Comparison of ENCODE assay signal across 11 cellular contexts in the genomic region with DNA sequence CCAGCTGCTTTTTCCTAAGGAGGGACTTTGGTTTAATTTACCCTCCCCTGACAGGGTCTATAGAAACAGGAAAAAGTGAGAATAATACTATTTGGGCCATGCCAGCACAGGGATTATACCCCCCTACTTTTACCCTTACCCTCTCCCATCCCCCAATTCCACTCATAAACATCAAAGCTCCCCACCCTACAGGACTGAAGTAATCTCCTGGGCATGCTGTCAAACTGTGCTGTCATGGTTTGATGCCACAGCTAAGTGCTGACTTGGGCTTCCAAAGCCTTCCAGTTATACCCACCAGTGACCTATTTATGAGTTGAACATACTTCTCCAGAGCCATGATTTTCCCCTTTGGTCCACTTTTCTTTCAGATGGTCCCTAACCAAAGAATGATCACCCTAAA. TPM values are rescaled to one million over a fixed set of nuclear protein-coding genes. Genes with fewer than 3 reads are reported as not detected.
DNase-seq lines count a peak whose midpoint lies in the region; ATAC-seq, FAIRE-seq and TF ChIP-seq lines count a peak whose summit lies in the region.
"Had no signal": no experiment of that assay in that cellular context is flagged by ENCODE, and none has a peak within 500 bp of the region (broad histone marks: within the 10 kb centered on the region; RNA-seq: fewer than 3 reads in every experiment).

No MANE protein-coding gene starts in this region.

- TF ChIP-seq CTCF in liver (IDR thresholded peaks at IDR 0.05; ENCODE audit: low read depth, low read length, missing input control) (no peak), HepG2 (CRISPR knock-in tag; IDR thresholded peaks at IDR 0.05) (no peak)

- BruUV-seq in HepG2 (replicated peaks; lab: Mats Ljungman, UMichigan): no TSS peak

- POLR2A ChIA-PET in HepG2 (lab: Yijun Ruan, JAX): interaction anchor here (4.6 kb wide), 1 partner anchor 12 kb away, joined by 57 read pairs; the partner anchor contains the start of gene PHF12

- TF ChIP-seq POLR2A in HepG2 (IDR thresholded peaks at IDR 0.05; ENCODE audit: insufficient read depth in 1 of 2, low read depth in 2 of 2, low read length in 2 of 2): no peak

- CTCF ChIA-PET in HepG2 (lab: Yijun Ruan, JAX; ENCODE audit: low intra/inter-chr PET ratio, low total read pairs): no interaction called here

- H3K9me3 ChIP-seq in liver (ENCODE audit: control insufficient read depth in 4 of 4, low read length in 3 of 4) (no peaks in the 10 kb centered on the region), HepG2 (ENCODE audit: low read length) (no peaks in the 10 kb centered on the region)

- H3K36me3 ChIP-seq in liver (ENCODE audit: control insufficient read depth in 4 of 4, insufficient read depth in 3 of 4, low read depth in 1 of 4, low read length in 3 of 4) (peaks cover 0 to 5% (median 0%) of the 10 kb centered on the region in 4 donors), HepG2 (replicated peaks in 1 of 2; ENCODE audit: control insufficient read depth in 1 of 2, insufficient read depth in 2 of 2, low read length in 2 of 2) (peaks cover 3 to 7% of the 10 kb centered on the region in 2 experiments; a peak in 4 of 5 replicates)

- TF ChIP-seq RAD21 in liver (IDR thresholded peaks at IDR 0.05) (no peak), HepG2 (CRISPR knock-in tag; IDR thresholded peaks at IDR 0.05) (no peak)

- TF ChIP-seq EP300 in HepG2 (IDR thresholded peaks at IDR 0.05; ENCODE audit: low read depth in 2 of 2, low read length in 2 of 2) (no peak), HepG2 (CRISPR knock-in tag; IDR thresholded peaks at IDR 0.05; ENCODE audit: borderline replicate concordance) (no peak)

- no peak overlapping the region for H3K9ac ChIP-seq in liver (ENCODE audit: low read depth in 1 of 2, low read length in 2 of 2)
- no peak overlapping the region for H3K9ac ChIP-seq in HepG2 (ENCODE audit: insufficient read depth, low read depth, low read length)

- FAIRE-seq in HepG2 (lab: Jason Lieb, UNC) (no peak), RCC 7860 (lab: Jason Lieb, UNC) (no peak)

- peak overlapping the region; percentile 54 to 72 for H3K27ac ChIP-seq in liver (ENCODE audit: low read depth in 1 of 2, low read length in 2 of 2)
- no peak overlapping the region for H3K27ac ChIP-seq in HepG2 (ENCODE audit: extremely low read length, insufficient read depth, low read length)
- H3K27ac ChIP-seq in cingulate gyrus (ENCODE audit: low read depth, low read length): peak overlapping the region; percentile 44

- intact Hi-C loops in HepG2 (cut with micrococcal nuclease; ENCODE audit: unreplicated experiment): no loop called here

- no peak for ATAC-seq in HepG2

- no peaks in the 10 kb centered on the region for H3K27me3 ChIP-seq in liver (ENCODE audit: control insufficient read depth in 4 of 4, insufficient read depth in 4 of 4, low read length in 3 of 4)
- H3K27me3 ChIP-seq in HepG2 (ENCODE audit: control insufficient read depth in 1 of 2, insufficient read depth in 2 of 2, low read length in 2 of 2): no peaks in the 10 kb centered on the region

- peaks cover 94% of the 10 kb centered on the region for H3K79me2 ChIP-seq in HepG2 (ENCODE audit: insufficient read depth, low read length)

- H3K4me2 ChIP-seq in HepG2 (ENCODE audit: low read depth, low read length): no peak overlapping the region

- peaks cover 20 to 57% (median 50%) of the 10 kb centered on the region in 4 donors for H3K4me1 ChIP-seq in liver (ENCODE audit: control insufficient read depth in 4 of 4, insufficient read depth in 4 of 4, low read length in 3 of 4)
- peaks cover 54% of the 10 kb centered on the region for H3K4me1 ChIP-seq in HepG2 (ENCODE audit: insufficient read depth, low read length)

- in situ Hi-C loops in HepG2 (cut with HindIII; ENCODE audit: extremely low pct_ligation_motif_present, low pct_unique_long_range_greater_than_20kb): no loop called here

- H2AFZ ChIP-seq in HepG2 (ENCODE audit: low read length): no peak overlapping the region

- H4K20me1 ChIP-seq in HepG2 (ENCODE audit: insufficient read depth, low read length): peaks cover 25% of the 10 kb centered on the region

- H3K4me3 ChIP-seq in liver (ENCODE audit: low read depth in 1 of 3, low read length in 3 of 3): no peak overlapping the region
- no peak overlapping the region for H3K4me3 ChIP-seq in HepG2 (replicated peaks in 1 of 3; ENCODE audit: insufficient read depth in 1 of 3, low read depth in 2 of 3, low read length in 3 of 3)

- no peak for DNase-seq in HepG2 (ENCODE audit: low spot score)
- peak; percentile 57 for DNase-seq in medulla oblongata (ENCODE audit: extremely low spot score)
- DNase-seq in cortex of kidney (lab: John Stamatoyannopoulos, UW): no peak
- no peak for DNase-seq in NCI-H2196 treated with DMSO at 0.1 percent for 48 hours (lab: John Stamatoyannopoulos, UW; ENCODE audit: unreplicated experiment)
- no peak for DNase-seq in SKM-1 (lab: John Stamatoyannopoulos, UW; ENCODE audit: unreplicated experiment)
- no peak for DNase-seq in RCC 7860 (ENCODE audit: low spot score)
- DNase-seq: DMS79 treated with DMSO at 0.1 percent for 48 hours, kidney glomerular epithelial cell, NCI-H2227 treated with DMSO at 0.1 percent for 48 hours had no signal

RNA-seq across cellular contexts. Expression of gene PHF12, which starts 12.8 kb away (rescaled TPM):
- total RNA-seq in liver: 10 to 100 TPM; 15.5 to 21.3 TPM
- polyA plus RNA-seq in liver: 1 to 10 TPM; 4.3 to 7.9 TPM
- total RNA-seq in HepG2 (2016; rRNA removed; fragmentation: Illumina TruSeq; extraction: Trizol): 9.8 and 10.0 TPM in 2 replicates
- 38.8 and 40.7 TPM in 2 replicates for total RNA-seq in HepG2 (2016; cell fraction: cytosol; rRNA removed; fragmentation: Illumina TruSeq; extraction: Trizol; ENCODE audit: low read depth)
- total RNA-seq in HepG2 (2016; cell fraction: insoluble cytoplasmic fraction; rRNA removed; fragmentation: Illumina TruSeq; extraction: Trizol): 6.6 and 12.3 TPM in 2 replicates
- total RNA-seq in HepG2 (2016; cell fraction: membrane; rRNA removed; fragmentation: Illumina TruSeq; extraction: Trizol): 20.1 and 21.2 TPM in 2 replicates
- 11.6 and 13.5 TPM in 2 replicates for total RNA-seq in HepG2 (2016; cell fraction: nucleus; rRNA removed; fragmentation: Illumina TruSeq; extraction: Trizol)
- polyA plus RNA-seq in HepG2 (2011; rRNA removed): 17.1 and 23.9 TPM in 2 replicates
- 9.0 and 10.2 TPM in 2 replicates for polyA plus RNA-seq in HepG2 (2011; cell fraction: cytosol; rRNA removed)
- 40.3 and 44.7 TPM in 2 replicates for polyA plus RNA-seq in HepG2 (2011; cell fraction: nucleus; rRNA removed)
- polyA plus RNA-seq in HepG2 (2012): 12.4 and 17.6 TPM in 2 replicates
- polyA plus RNA-seq in HepG2 (2016; cell fraction: cytosol; fragmentation: Illumina TruSeq; extraction: Trizol; ENCODE audit: low read depth): 2.7 and 2.8 TPM in 2 replicates
- polyA plus RNA-seq in HepG2 (2016; cell fraction: insoluble cytoplasmic fraction; fragmentation: Illumina TruSeq; extraction: Trizol; ENCODE audit: low read depth): 11.3 and 15.3 TPM in 2 replicates
- polyA plus RNA-seq in HepG2 (2016; cell fraction: membrane; fragmentation: Illumina TruSeq; extraction: Trizol; ENCODE audit: low read depth): 9.9 and 10.4 TPM in 2 replicates
- polyA plus RNA-seq in HepG2 (2016; cell fraction: nucleus; fragmentation: Illumina TruSeq; extraction: Trizol; ENCODE audit: insufficient read depth, low read depth): 39.1 and 44.1 TPM in 2 replicates
- polyA minus RNA-seq in HepG2 (2011; rRNA and poly(A)+ RNA removed; ENCODE audit: low replicate concordance): 32.1 and 43.1 TPM in 2 replicates
- 13.8 and 18.0 TPM in 2 replicates for polyA minus RNA-seq in HepG2 (2011; cell fraction: cytosol; rRNA and poly(A)+ RNA removed)
- polyA minus RNA-seq in HepG2 (2011; cell fraction: nucleus; rRNA and poly(A)+ RNA removed): 23.6 and 28.2 TPM in 2 replicates

RNA-seq across cellular contexts. Expression of gene DHRS13, which starts 35.7 kb away (rescaled TPM):
- total RNA-seq in liver (10 to 100 TPM in 1 of 2 donors, 1 to 10 TPM in 1; 9.7 to 91.6 TPM), HepG2 (2016; rRNA removed; fragmentation: Illumina TruSeq; extraction: Trizol) (7.6 and 12.6 TPM in 2 replicates)
- polyA plus RNA-seq in liver (10 to 100 TPM in 1 of 2 donors, 1 to 10 TPM in 1; 5.0 to 12.3 TPM), HepG2 (2011; rRNA removed) (11.8 and 14.9 TPM in 2 replicates)
- total RNA-seq in HepG2 (2016; cell fraction: cytosol; rRNA removed; fragmentation: Illumina TruSeq; extraction: Trizol; ENCODE audit: low read depth): 3.8 and 4.4 TPM in 2 replicates
- total RNA-seq in HepG2 (2016; cell fraction: insoluble cytoplasmic fraction; rRNA removed; fragmentation: Illumina TruSeq; extraction: Trizol): 6.5 and 14.0 TPM in 2 replicates
- total RNA-seq in HepG2 (2016; cell fraction: membrane; rRNA removed; fragmentation: Illumina TruSeq; extraction: Trizol): 8.0 and 9.3 TPM in 2 replicates
- total RNA-seq in HepG2 (2016; cell fraction: nucleus; rRNA removed; fragmentation: Illumina TruSeq; extraction: Trizol): 9.7 and 11.6 TPM in 2 replicates
- 17.3 and 17.4 TPM in 2 replicates for polyA plus RNA-seq in HepG2 (2011; cell fraction: cytosol; rRNA removed)
- 8.7 and 11.2 TPM in 2 replicates for polyA plus RNA-seq in HepG2 (2011; cell fraction: nucleus; rRNA removed)
- 3.6 and 6.3 TPM in 2 replicates for polyA plus RNA-seq in HepG2 (2012)
- 4.0 and 5.3 TPM in 2 replicates for polyA plus RNA-seq in HepG2 (2016; cell fraction: cytosol; fragmentation: Illumina TruSeq; extraction: Trizol; ENCODE audit: low read depth)
- 8.0 and 9.0 TPM in 2 replicates for polyA plus RNA-seq in HepG2 (2016; cell fraction: insoluble cytoplasmic fraction; fragmentation: Illumina TruSeq; extraction: Trizol; ENCODE audit: low read depth)
- 7.0 and 7.5 TPM in 2 replicates for polyA plus RNA-seq in HepG2 (2016; cell fraction: membrane; fragmentation: Illumina TruSeq; extraction: Trizol; ENCODE audit: low read depth)
- polyA plus RNA-seq in HepG2 (2016; cell fraction: nucleus; fragmentation: Illumina TruSeq; extraction: Trizol; ENCODE audit: insufficient read depth, low read depth): 20.2 and 21.1 TPM in 2 replicates
- polyA minus RNA-seq in HepG2 (2011; rRNA and poly(A)+ RNA removed; ENCODE audit: low replicate concordance): 15.0 and 24.2 TPM in 2 replicates
- 5.9 and 8.7 TPM in 2 replicates for polyA minus RNA-seq in HepG2 (2011; cell fraction: cytosol; rRNA and poly(A)+ RNA removed)
- 5.2 and 7.8 TPM in 2 replicates for polyA minus RNA-seq in HepG2 (2011; cell fraction: nucleus; rRNA and poly(A)+ RNA removed)

RNA-seq across cellular contexts. Expression of gene FLOT2, which starts 41.0 kb away (rescaled TPM):
- total RNA-seq in liver (10 to 100 TPM; 67.7 to 71.0 TPM), HepG2 (2016; rRNA removed; fragmentation: Illumina TruSeq; extraction: Trizol) (54.3 and 60.7 TPM in 2 replicates)
- polyA plus RNA-seq in liver (100 to 1,000 TPM in 1 of 2 donors, 10 to 100 TPM in 1; 61.6 to 100 TPM), HepG2 (2011; rRNA removed) (54.5 and 60.6 TPM in 2 replicates)
- 21.0 and 27.1 TPM in 2 replicates for total RNA-seq in HepG2 (2016; cell fraction: cytosol; rRNA removed; fragmentation: Illumina TruSeq; extraction: Trizol; ENCODE audit: low read depth)
- 53.0 and 55.0 TPM in 2 replicates for total RNA-seq in HepG2 (2016; cell fraction: insoluble cytoplasmic fraction; rRNA removed; fragmentation: Illumina TruSeq; extraction: Trizol)
- total RNA-seq in HepG2 (2016; cell fraction: membrane; rRNA removed; fragmentation: Illumina TruSeq; extraction: Trizol): 55.4 and 58.7 TPM in 2 replicates
- total RNA-seq in HepG2 (2016; cell fraction: nucleus; rRNA removed; fragmentation: Illumina TruSeq; extraction: Trizol): 31.5 and 32.6 TPM in 2 replicates
- polyA plus RNA-seq in HepG2 (2011; cell fraction: cytosol; rRNA removed): 66.4 and 77.9 TPM in 2 replicates
- polyA plus RNA-seq in HepG2 (2011; cell fraction: nucleus; rRNA removed): 62.5 and 67.8 TPM in 2 replicates
- polyA plus RNA-seq in HepG2 (2012): 42.3 and 50.0 TPM in 2 replicates
- 27.5 and 28.8 TPM in 2 replicates for polyA plus RNA-seq in HepG2 (2016; cell fraction: cytosol; fragmentation: Illumina TruSeq; extraction: Trizol; ENCODE audit: low read depth)
- 48.1 and 64.0 TPM in 2 replicates for polyA plus RNA-seq in HepG2 (2016; cell fraction: insoluble cytoplasmic fraction; fragmentation: Illumina TruSeq; extraction: Trizol; ENCODE audit: low read depth)
- polyA plus RNA-seq in HepG2 (2016; cell fraction: membrane; fragmentation: Illumina TruSeq; extraction: Trizol; ENCODE audit: low read depth): 49.0 and 54.8 TPM in 2 replicates
- 64.4 and 67.0 TPM in 2 replicates for polyA plus RNA-seq in HepG2 (2016; cell fraction: nucleus; fragmentation: Illumina TruSeq; extraction: Trizol; ENCODE audit: insufficient read depth, low read depth)
- polyA minus RNA-seq in HepG2 (2011; rRNA and poly(A)+ RNA removed; ENCODE audit: low replicate concordance): 124 and 166 TPM in 2 replicates
- 35.9 and 59.2 TPM in 2 replicates for polyA minus RNA-seq in HepG2 (2011; cell fraction: cytosol; rRNA and poly(A)+ RNA removed)
- 14.0 and 19.0 TPM in 2 replicates for polyA minus RNA-seq in HepG2 (2011; cell fraction: nucleus; rRNA and poly(A)+ RNA removed)
